1 cellular context compared by ENCODE assay signal in the genomic region with DNA sequence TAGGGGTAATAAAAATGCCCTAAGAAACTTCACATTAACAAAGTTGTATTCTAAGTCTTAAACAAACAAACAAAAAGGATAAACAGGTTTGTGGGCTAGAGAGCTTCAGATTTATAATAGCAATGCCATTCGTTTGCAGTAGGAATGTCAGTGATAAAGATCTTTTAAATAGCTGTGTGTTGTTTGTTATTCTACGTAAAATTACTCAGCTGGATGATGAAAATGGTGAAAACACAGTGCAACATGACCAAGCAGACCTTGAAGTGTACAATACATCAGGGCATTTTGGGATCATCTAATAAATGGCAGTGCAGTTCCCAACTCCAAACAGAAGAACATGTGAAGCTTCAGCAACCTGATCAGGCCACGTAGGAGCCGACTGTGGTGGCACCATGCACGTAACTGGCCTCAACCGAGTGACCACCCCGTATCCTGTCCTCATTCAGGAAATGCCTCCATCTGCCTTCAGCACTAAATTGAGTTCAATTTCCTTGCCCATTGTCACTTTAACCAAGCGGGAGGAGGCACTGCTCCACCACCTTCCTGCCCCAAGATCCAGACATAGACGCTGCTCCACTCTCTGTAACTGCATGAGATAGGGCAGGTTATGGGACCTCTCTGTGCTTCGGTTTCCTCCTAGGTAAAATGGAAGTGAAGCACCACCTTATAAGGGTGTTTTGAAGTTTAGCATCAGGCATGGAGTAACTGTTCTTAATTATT.
TF ChIP-seq lines count a peak whose summit lies in the region.

No MANE protein-coding gene starts in this region.

TF ChIP-seq in K562, 482 proteins besides CTCF, POLR2A, EP300 and RAD21 (continued from another document and continues in another):
- TF ChIP-seq SFPQ (IDR thresholded peaks at IDR 0.05; ENCODE audit: low read depth, low read length), result no peak
- TF ChIP-seq, protein P1, sequence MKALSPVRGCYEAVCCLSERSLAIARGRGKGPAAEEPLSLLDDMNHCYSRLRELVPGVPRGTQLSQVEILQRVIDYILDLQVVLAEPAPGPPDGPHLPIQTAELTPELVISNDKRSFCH (CRISPR knock-in tag; IDR thresholded peaks at IDR 0.05), result no peak
- TF ChIP-seq, protein P1 (tag; IDR thresholded peaks at IDR 0.05), result no peak
- no peak for TF ChIP-seq SRSF9 (IDR thresholded peaks at IDR 0.05; ENCODE audit: borderline replicate concordance, low read depth, low read length)
- TF ChIP-seq MXD1 (CRISPR knock-in tag; IDR thresholded peaks at IDR 0.05; ENCODE audit: borderline replicate concordance, poor library complexity, severe bottlenecking), result no peak
- no peak for TF ChIP-seq MED1 (CRISPR knock-in tag; IDR thresholded peaks at IDR 0.05; ENCODE audit: borderline replicate concordance)
- no peak for TF ChIP-seq SMARCE1 (IDR thresholded peaks at IDR 0.05)
- no peak for TF ChIP-seq FOXP1 (CRISPR knock-in tag; IDR thresholded peaks at IDR 0.05)
- no peak for TF ChIP-seq CHD1 (IDR thresholded peaks at IDR 0.05; ENCODE audit: low read length)
- TF ChIP-seq TARDBP (IDR thresholded peaks at IDR 0.05), result no peak
- no peak for TF ChIP-seq BCL6 (CRISPR knock-in tag; IDR thresholded peaks at IDR 0.05)
- no peak for TF ChIP-seq ZNF780A (CRISPR knock-in tag; IDR thresholded peaks at IDR 0.05)
- no peak for TF ChIP-seq ZNF695 (CRISPR knock-in tag; IDR thresholded peaks at IDR 0.05)
- TF ChIP-seq TOE1 (IDR thresholded peaks at IDR 0.05; ENCODE audit: borderline replicate concordance), result no peak
- no peak for TF ChIP-seq TOE1 (CRISPR knock-in tag; IDR thresholded peaks at IDR 0.05; ENCODE audit: borderline replicate concordance, low read depth)
- no peak for TF ChIP-seq NR2C2 (CRISPR knock-in tag; IDR thresholded peaks at IDR 0.05)
- peak; percentile 46; the same call in 1 of the 2 replicates for TF ChIP-seq NR2C2 (tag; IDR thresholded peaks at IDR 0.05)
- peak; percentile 50; the same call in 1 of the 2 replicates for TF ChIP-seq SOX6 (IDR thresholded peaks at IDR 0.05)
- TF ChIP-seq HCFC1 (IDR thresholded peaks at IDR 0.05; ENCODE audit: low read depth, low read length), result no peak
- no peak for TF ChIP-seq CHCHD3 (CRISPR knock-in tag; IDR thresholded peaks at IDR 0.05)
- TF ChIP-seq L3MBTL2 (IDR thresholded peaks at IDR 0.05), result no peak
- no peak for TF ChIP-seq GTF2A2 (tag; IDR thresholded peaks at IDR 0.05)
- no peak for TF ChIP-seq ZNF507 (tag; conservative IDR thresholded peaks at IDR 0.05)
- no peak for TF ChIP-seq TEAD4 (IDR thresholded peaks at IDR 0.05; ENCODE audit: low read length)
- TF ChIP-seq TEAD4 (CRISPR knock-in tag; IDR thresholded peaks at IDR 0.05; ENCODE audit: borderline replicate concordance), result no peak
- no peak for TF ChIP-seq HNRNPL (IDR thresholded peaks at IDR 0.05; ENCODE audit: low read depth, low read length)
- no peak for TF ChIP-seq ZKSCAN8 (CRISPR knock-in tag; IDR thresholded peaks at IDR 0.05)
- TF ChIP-seq ZNF584 (CRISPR knock-in tag; IDR thresholded peaks at IDR 0.05; ENCODE audit: low read depth), result peak; percentile 83; the same call in 1 of the 2 replicates
- peak; percentile 60; the same call in 1 of the 2 replicates for TF ChIP-seq ATF3 (IDR thresholded peaks at IDR 0.05)
- no peak for TF ChIP-seq ATF3 (CRISPR knock-in tag; conservative IDR thresholded peaks at IDR 0.05)
- TF ChIP-seq SMAD3 (CRISPR knock-in tag; conservative IDR thresholded peaks at IDR 0.05), result peak; percentile 33; the same call in 1 of the 2 replicates
- no peak for TF ChIP-seq STAT5B (CRISPR knock-in tag; IDR thresholded peaks at IDR 0.05)
- TF ChIP-seq GABPA (tag; conservative IDR thresholded peaks at IDR 0.05; ENCODE audit: low read depth), result peak; percentile 12; the same call in 1 of the 2 replicates
- TF ChIP-seq ZNF175 (CRISPR knock-in tag; IDR thresholded peaks at IDR 0.05; ENCODE audit: low read depth), result no peak; the same call in none of the 2 replicates
- no peak for TF ChIP-seq CTBP1 (IDR thresholded peaks at IDR 0.05; ENCODE audit: borderline replicate concordance)
- no peak for TF ChIP-seq KLF13 (tag; IDR thresholded peaks at IDR 0.05; ENCODE audit: borderline replicate concordance, low read depth)
- no peak for TF ChIP-seq DNMT1 (IDR thresholded peaks at IDR 0.05)
- TF ChIP-seq POLR3G (IDR thresholded peaks at IDR 0.05; ENCODE audit: extremely low read depth, insufficient read length, insufficient replicate concordance), result no peak
- TF ChIP-seq CEBPB (tag; IDR thresholded peaks at IDR 0.05), result no peak
- TF ChIP-seq HNRNPLL (IDR thresholded peaks at IDR 0.05; ENCODE audit: low read depth, low read length, poor library complexity, severe bottlenecking), result no peak
- no peak for TF ChIP-seq ZNF217 (CRISPR knock-in tag; IDR thresholded peaks at IDR 0.05)
- no peak for TF ChIP-seq MBD1 (CRISPR knock-in tag; IDR thresholded peaks at IDR 0.05)
- no peak for TF ChIP-seq ZNF124 (CRISPR knock-in tag; IDR thresholded peaks at IDR 0.05)
- TF ChIP-seq ZNF589 (CRISPR knock-in tag; IDR thresholded peaks at IDR 0.05; ENCODE audit: low read depth), result peak; percentile 85
- no peak for TF ChIP-seq ZNF609 (CRISPR knock-in tag; IDR thresholded peaks at IDR 0.05; ENCODE audit: borderline replicate concordance)
- TF ChIP-seq ZNF445 (CRISPR knock-in tag; IDR thresholded peaks at IDR 0.05; ENCODE audit: low read depth), result no peak
- TF ChIP-seq, protein P2, sequence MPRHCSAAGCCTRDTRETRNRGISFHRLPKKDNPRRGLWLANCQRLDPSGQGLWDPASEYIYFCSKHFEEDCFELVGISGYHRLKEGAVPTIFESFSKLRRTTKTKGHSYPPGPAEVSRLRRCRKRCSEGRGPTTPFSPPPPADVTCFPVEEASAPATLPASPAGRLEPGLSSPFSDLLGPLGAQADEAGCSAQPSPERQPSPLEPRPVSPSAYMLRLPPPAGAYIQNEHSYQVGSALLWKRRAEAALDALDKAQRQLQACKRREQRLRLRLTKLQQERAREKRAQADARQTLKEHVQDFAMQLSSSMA (CRISPR knock-in tag; IDR thresholded peaks at IDR 0.05), result no peak
- no peak for TF ChIP-seq HES1 (IDR thresholded peaks at IDR 0.05; ENCODE audit: low read depth)
- no peak for TF ChIP-seq ZNF583 (CRISPR knock-in tag; IDR thresholded peaks at IDR 0.05)
- no peak for TF ChIP-seq PTRF (tag; IDR thresholded peaks at IDR 0.05)
- no peak for TF ChIP-seq ZNF75A (CRISPR knock-in tag; IDR thresholded peaks at IDR 0.05)
- TF ChIP-seq CEBPG (CRISPR knock-in tag; IDR thresholded peaks at IDR 0.05), result no peak
- peak; percentile 84 to 97 for TF ChIP-seq CEBPG (tag; conservative IDR thresholded peaks at IDR 0.05 in 1 of 2, IDR thresholded peaks at IDR 0.05 in 1 of 2)
- TF ChIP-seq CHD2 (IDR thresholded peaks at IDR 0.05; ENCODE audit: low read depth, low read length), result no peak
- no peak for TF ChIP-seq SIN3B (IDR thresholded peaks at IDR 0.05; ENCODE audit: low read depth)
- TF ChIP-seq FUS (optimal IDR thresholded peaks at IDR 0.05; ENCODE audit: low read depth, low read length), result no peak
- no peak for TF ChIP-seq ILK (tag; IDR thresholded peaks at IDR 0.05; ENCODE audit: borderline replicate concordance, low read depth)
- TF ChIP-seq SAFB2 (IDR thresholded peaks at IDR 0.05; ENCODE audit: borderline replicate concordance, low read depth, low read length, severe bottlenecking), result no peak
- TF ChIP-seq LARP7 (IDR thresholded peaks at IDR 0.05), result no peak
- no peak for TF ChIP-seq THRA (IDR thresholded peaks at IDR 0.05)
